In the genomic region with DNA sequence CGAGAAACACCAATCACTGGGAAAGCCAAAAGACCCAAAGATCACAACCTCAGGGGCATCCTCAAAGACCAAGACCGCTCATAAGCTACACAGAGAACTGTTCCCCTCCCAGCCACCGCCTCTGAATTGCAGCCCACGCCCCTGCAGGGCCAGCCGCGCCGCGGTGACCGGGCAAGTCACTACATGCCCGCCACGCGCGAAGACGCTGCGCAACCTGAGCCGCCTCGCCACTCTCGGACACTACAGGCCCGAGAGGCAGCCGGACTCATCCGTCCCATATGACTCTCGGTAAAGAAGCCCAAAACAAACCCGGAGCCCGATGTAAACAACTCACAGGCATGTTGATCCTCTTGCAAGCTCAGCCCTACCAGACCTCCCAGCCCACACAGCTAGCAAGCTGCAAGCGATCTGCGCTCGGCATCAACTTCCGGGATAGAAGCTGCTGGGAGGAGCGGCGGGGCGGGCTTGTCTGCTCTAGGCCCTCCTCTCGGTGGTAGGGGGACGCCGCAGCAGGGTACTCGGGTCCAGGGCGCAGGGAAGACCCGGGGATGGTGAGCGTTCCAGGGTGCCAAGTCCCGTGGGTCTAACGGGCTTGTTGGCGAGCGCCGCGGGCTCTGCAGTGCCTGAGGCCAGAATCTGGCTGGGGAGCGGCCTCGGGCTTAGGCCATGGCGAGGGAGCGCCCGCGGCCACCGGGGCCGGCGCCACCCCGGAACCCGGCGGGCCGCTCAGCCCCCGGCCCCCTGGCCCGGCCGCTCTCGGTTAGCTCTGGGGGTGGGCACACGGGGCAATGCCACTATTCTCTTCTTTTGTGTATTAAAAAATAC, we compare ENCODE assay signal across 8 cellular contexts. TPM values are rescaled to one million over a fixed set of nuclear protein-coding genes. Genes with fewer than 3 reads are reported as not detected.
DNase-seq lines count a peak whose midpoint lies in the region; TF ChIP-seq lines count a peak whose summit lies in the region.

Gene RPS27L, minus strand, starts transcription at position 412 of the 825 bp plus-strand sequence. Its CDS starts 72 bp downstream, at position 340.

- no peak within 1 kb of the TSS for H2BK20ac ChIP-seq in H9 (ENCODE audit: low read depth, low read length, poor library complexity, severe bottlenecking)

- H3K36me3 ChIP-seq in MG63, result peaks cover 21% of the 10 kb centered on the region

- H3K9ac ChIP-seq in H9 (ENCODE audit: extremely low read depth, insufficient read length, low read length), result peak within 1 kb of the TSS; percentile 72

- H3K4me1 ChIP-seq in H9 (ENCODE audit: insufficient read depth, low read length), result no peaks in the 10 kb centered on the region

- H3K56ac ChIP-seq in H9 (ENCODE audit: insufficient read length, low read depth, low read length), result no peak within 1 kb of the TSS

- peaks cover 5% of the 10 kb centered on the region for H3K23me2 ChIP-seq in H9 (ENCODE audit: insufficient read length, low read depth, low read length, poor library complexity, severe bottlenecking)

- peak within 1 kb of the TSS; percentile 26 for H3K27ac ChIP-seq in H9 (ENCODE audit: insufficient read length, low read depth, low read length)

- H3K4me3 ChIP-seq in MG63 (peak within 1 kb of the TSS; percentile 80), fibroblast of the aortic adventitia (ENCODE audit: low read depth, low read length) (peak within 1 kb of the TSS; percentile 93)

- H2AFZ ChIP-seq in H9 (ENCODE audit: low read length), result no peak within 1 kb of the TSS

- no peak within 1 kb of the TSS for H2BK120ac ChIP-seq in H9 (ENCODE audit: low read depth, low read length, poor library complexity, severe bottlenecking)

- H4K5ac ChIP-seq in H9 (ENCODE audit: insufficient read length, low read depth, low read length), result no peak within 1 kb of the TSS

- DNase-seq in ELR (ENCODE audit: low read depth) (peak; percentile 92), H9 (peak; percentile 95), MG63 (peak; percentile 95), SHP77 (lab: John Stamatoyannopoulos, UW) (peak; percentile 88 to 92), fibroblast of the aortic adventitia (ENCODE audit: low read depth) (peak; percentile 94), nephron progenitor cell (peak; percentile 88)
- DNase-seq in activated effector memory CD4-positive, alpha-beta T cell treated with Interleukin-2 at 50 U/mL for 16 hours, result peak; percentile 83

- H3K4me1 Mint-ChIP-seq in H9 (peaks cover 8 to 12% of the 10 kb centered on the region in 2 experiments), nephron progenitor cell (peaks cover 20% of the 10 kb centered on the region)
- peaks cover 21% of the 10 kb centered on the region for H3K4me1 Mint-ChIP-seq in stimulated activated naive CD8-positive, alpha-beta T cell treated with anti-CD3 and anti-CD28 coated beads, Interleukin-15, Interleukin-2, amounts not matched to agents 100 ng/mL and 50 ng/mL, for 24 hours (ENCODE audit: low read depth)

- H3K4me3 Mint-ChIP-seq in H9 (peak within 1 kb of the TSS; percentile 96 to 98), nephron progenitor cell (peak within 1 kb of the TSS; percentile 98)
- peak within 1 kb of the TSS; percentile 99 for H3K4me3 Mint-ChIP-seq in stimulated activated naive CD8-positive, alpha-beta T cell treated with anti-CD3 and anti-CD28 coated beads, Interleukin-15, Interleukin-2, amounts not matched to agents 100 ng/mL and 50 ng/mL, for 24 hours

- no peak within 1 kb of the TSS for H2AK5ac ChIP-seq in H9 (ENCODE audit: insufficient read length, low read length)

- peak within 1 kb of the TSS; percentile 92 for H3K18ac ChIP-seq in H9 (ENCODE audit: insufficient read length, low read depth, low read length)

- H3K27ac Mint-ChIP-seq in H9, result peak within 1 kb of the TSS; percentile 89 to 98 (median 96)
- peak within 1 kb of the TSS; percentile 99 for H3K27ac Mint-ChIP-seq in nephron progenitor cell
- peak within 1 kb of the TSS; percentile 93 for H3K27ac Mint-ChIP-seq in stimulated activated naive CD8-positive, alpha-beta T cell treated with anti-CD3 and anti-CD28 coated beads, Interleukin-15, Interleukin-2, amounts not matched to agents 100 ng/mL and 50 ng/mL, for 24 hours

- no peak within 1 kb of the TSS for H4K8ac ChIP-seq in H9 (replicated peaks; ENCODE audit: insufficient read length, low read depth, low read length)

- no CpG with 5 or more reads among the region's 62 CpGs for WGBS in H9 (ENCODE audit: extremely low coverage, insufficient read length, low lambda C conversion rate)

- no peak within 1 kb of the TSS for H3K4ac ChIP-seq in H9 (ENCODE audit: low read depth, low read length)

- H2BK15ac ChIP-seq in H9 (ENCODE audit: low read depth, low read length), result no peak within 1 kb of the TSS

- peak within 1 kb of the TSS; percentile 96 for H3K14ac ChIP-seq in H9 (ENCODE audit: insufficient read depth, low read length)

- no peaks in the 10 kb centered on the region for H3K79me2 ChIP-seq in H9 (ENCODE audit: insufficient read depth, low read length)

- no peaks in the 10 kb centered on the region for H4K20me1 ChIP-seq in H9 (ENCODE audit: control insufficient read depth, insufficient read depth, insufficient read length)

- TF ChIP-seq CTCF in H9 (conservative IDR thresholded peaks at IDR 0.05), result no peak
- no peak for TF ChIP-seq CTCF in fibroblast of the aortic adventitia (IDR thresholded peaks at IDR 0.05; ENCODE audit: insufficient read depth, low read length)
- no peak for TF ChIP-seq CTCF in nephron progenitor cell (IDR thresholded peaks at IDR 0.05)

- H2BK12ac ChIP-seq in H9 (ENCODE audit: insufficient read length, low read depth, low read length), result no peak within 1 kb of the TSS

- peak within 1 kb of the TSS; percentile 95 for H3K4me2 ChIP-seq in H9 (ENCODE audit: insufficient read depth, insufficient read length, low read length)

- H2BK5ac ChIP-seq in H9 (ENCODE audit: insufficient read length, low read length), result no peak within 1 kb of the TSS

- no peaks in the 10 kb centered on the region for H3K9me3 ChIP-seq in H9 (ENCODE audit: control insufficient read depth, low read depth, low read length)
- no peaks in the 10 kb centered on the region for H3K9me3 ChIP-seq in MG63

- H3K23ac ChIP-seq in H9 (ENCODE audit: insufficient read length, low read depth, low read length), result no peak within 1 kb of the TSS

- H3K9me3 Mint-ChIP-seq in H9 (no peaks in the 10 kb centered on the region), nephron progenitor cell (no peaks in the 10 kb centered on the region)
- H3K9me3 Mint-ChIP-seq in stimulated activated naive CD8-positive, alpha-beta T cell treated with anti-CD3 and anti-CD28 coated beads, Interleukin-15, Interleukin-2, amounts not matched to agents 100 ng/mL and 50 ng/mL, for 24 hours, result no peaks in the 10 kb centered on the region

- H3K27me3 ChIP-seq in H9 (ENCODE audit: insufficient read depth, low read length) (no peaks in the 10 kb centered on the region), MG63 (no peaks in the 10 kb centered on the region)

- H3T11ph ChIP-seq in H9 (ENCODE audit: low read length), result no peak within 1 kb of the TSS

- no peaks in the 10 kb centered on the region for H3K79me1 ChIP-seq in H9 (ENCODE audit: insufficient read depth, low read depth, low read length, poor library complexity, severe bottlenecking)

- H4K91ac ChIP-seq in H9 (ENCODE audit: insufficient read length, low read depth, low read length), result no peak within 1 kb of the TSS

- H3K36me3 Mint-ChIP-seq in H9 (ENCODE audit: insufficient read depth in 1 of 3, low read depth in 3 of 3) (peaks cover 0 to 21% (median 21%) of the 10 kb centered on the region in 3 experiments; a peak in 5 of 7 replicates), nephron progenitor cell (ENCODE audit: low read depth) (peaks cover 29% of the 10 kb centered on the region)
- H3K36me3 Mint-ChIP-seq in stimulated activated naive CD8-positive, alpha-beta T cell treated with anti-CD3 and anti-CD28 coated beads, Interleukin-15, Interleukin-2, amounts not matched to agents 100 ng/mL and 50 ng/mL, for 24 hours (ENCODE audit: low read depth), result peaks cover 15% of the 10 kb centered on the region

- H3K27me3 Mint-ChIP-seq in H9 (ENCODE audit: low read depth) (no peaks in the 10 kb centered on the region), nephron progenitor cell (ENCODE audit: low read depth, poor library complexity) (no peaks in the 10 kb centered on the region)
- H3K27me3 Mint-ChIP-seq in stimulated activated naive CD8-positive, alpha-beta T cell treated with anti-CD3 and anti-CD28 coated beads, Interleukin-15, Interleukin-2, amounts not matched to agents 100 ng/mL and 50 ng/mL, for 24 hours, result no peaks in the 10 kb centered on the region

RNA-seq across cellular contexts. Expression of gene RPS27L, which starts in this region (rescaled TPM):
- total RNA-seq in H9 (2021) (180 and 194 TPM in 2 replicates), fibroblast of the aortic adventitia (ENCODE audit: low replicate concordance) (92.0 and 193 TPM in 2 replicates)
- total RNA-seq in MG63 (2014; rRNA removed; shearing (Covaris generic); ENCODE audit: low replicate concordance), result 42.6 and 193 TPM in 2 replicates

Comparison
In these comparisons a context has a peak if more than half of its experiments do, and no peak if none do; other contexts are left out.
1. Peak in every context shown above with its lines: DNase-seq, H3K4me3 ChIP-seq and H3K27ac ChIP-seq.